ENCODE assay signal across 1 cellular context in genomic region chr9:132077881-132078280, GRCh38.
TF ChIP-seq lines count a peak whose summit lies in the region.

No MANE protein-coding gene starts in this region.

TF ChIP-seq in IMR-90, 13 proteins besides CTCF, POLR2A, EP300 and RAD21 (continued from another document):
- no peak for TF ChIP-seq MXI1 (IDR thresholded peaks at IDR 0.05; ENCODE audit: borderline replicate concordance, low read depth, low read length)
- no peak for TF ChIP-seq FOS (IDR thresholded peaks at IDR 0.05; ENCODE audit: low read depth, low read length)
- TF ChIP-seq MAFK (IDR thresholded peaks at IDR 0.05; ENCODE audit: low read depth, low read length), result no peak
- TF ChIP-seq CEBPB (IDR thresholded peaks at IDR 0.05; ENCODE audit: low read depth, low read length), result no peak
- no peak for TF ChIP-seq NFE2L2 (IDR thresholded peaks at IDR 0.05; ENCODE audit: low read depth, low read length)
- no peak for TF ChIP-seq RCOR1 (IDR thresholded peaks at IDR 0.05; ENCODE audit: insufficient replicate concordance, low read length)
